In genomic region chr12:131829351-131829794, GRCh38 we compare ENCODE assay signal across 8 cellular contexts. TPM values are rescaled to one million over a fixed set of nuclear protein-coding genes. Genes with fewer than 3 reads are reported as not detected.
A peak's percentile ranks its signal among the peaks of the same experiment; 100 is the strongest.
DNase-seq lines count a peak whose midpoint lies in the region; ATAC-seq, FAIRE-seq and TF ChIP-seq lines count a peak whose summit lies in the region.

No MANE protein-coding gene starts in this region.

- POLR2A ChIA-PET in GM12878 (lab: Charles Lee) (no interaction called here), HepG2 (lab: Yijun Ruan, JAX) (no interaction called here)

- in situ Hi-C loops in ACHN (cut with HindIII; ENCODE audit: low pct_ligation_motif_present, low pct_unique_long_range_greater_than_20kb, low sequenced_read_pairs) (no loop called here), GM12878 (cut with MboI) (loop anchor here (10.0 kb wide), 1 partner anchor 725 kb away; no protein-coding TSS in a partner anchor), HepG2 (cut with HindIII; ENCODE audit: extremely low pct_ligation_motif_present, low pct_unique_long_range_greater_than_20kb) (loop anchor here (25.0 kb wide), 1 partner anchor 717 kb away; no protein-coding TSS in a partner anchor), transverse colon (cut with MboI; ENCODE audit: low pct_ligation_motif_present in 1 of 4, low pct_unique_long_range_greater_than_20kb in 1 of 4, low sequenced_read_pairs in 3 of 4) (no loop called here)

- SMC1A ChIA-PET in GM12878 (lab: Charles Lee; ENCODE audit: uncharacterized antibody, unreplicated experiment), result no interaction called here

- 25% methylated on average over 27 of the region's 28 CpGs for WGBS in GM12878 (ENCODE audit: insufficient coverage, insufficient replicate concordance, low lambda C conversion rate, missing lambda C conversion rate)
- 10% methylated on average over 10 of the region's 28 CpGs for WGBS in HepG2 (ENCODE audit: low lambda C conversion rate)
- 7% methylated on average over 3 of the region's 28 CpGs; no CpG with 5 or more reads in 1 of the 2 donors for WGBS in transverse colon (ENCODE audit: low coverage in 1 of 2), 2 donors

- H3K4me2 ChIP-seq in GM12878 (ENCODE audit: control insufficient read depth, insufficient read depth) (peak overlapping the region; percentile 33; the same call in 1 of the 2 replicates), HepG2 (ENCODE audit: low read depth, low read length) (peak overlapping the region; percentile 84)

- TF ChIP-seq CTCF in HL-60 (IDR thresholded peaks at IDR 0.05; ENCODE audit: insufficient read depth, low read length) (no peak), GM12878 (IDR thresholded peaks at IDR 0.05 in 2 of 3, conservative IDR thresholded peaks at IDR 0.05 in 1 of 3; ENCODE audit: control insufficient read depth in 2 of 3, extremely low read depth in 1 of 3, insufficient read depth in 1 of 3, low read depth in 3 of 3, low read length in 3 of 3) (no peak), HepG2 (CRISPR knock-in tag; IDR thresholded peaks at IDR 0.05) (no peak), transverse colon (IDR thresholded peaks at IDR 0.05) (no peak)

- no peaks in the 10 kb centered on the region for H3K79me2 ChIP-seq in GM12878 (ENCODE audit: control insufficient read depth, insufficient read depth, low read length)
- no peaks in the 10 kb centered on the region for H3K79me2 ChIP-seq in HepG2 (ENCODE audit: insufficient read depth, low read length)

- H3K4me3 ChIP-seq in HL-60 (replicated peaks; ENCODE audit: insufficient read depth, low read length) (peak overlapping the region; percentile 71), GM12878 (no peak overlapping the region; the same call in 1 of the 2 replicates), HepG2 (replicated peaks in 1 of 3; ENCODE audit: insufficient read depth in 1 of 3, low read depth in 2 of 3, low read length in 3 of 3) (peak overlapping the region; percentile 49 to 73 (median 50)), transverse colon (peak overlapping the region in 3 of 4 donors; percentile 28 to 49 (median 41))

- TF ChIP-seq RAD21 in GM12878 (IDR thresholded peaks at IDR 0.05; ENCODE audit: insufficient read depth, low read depth, low read length), result no peak
- TF ChIP-seq RAD21 in HepG2 (CRISPR knock-in tag; IDR thresholded peaks at IDR 0.05), result no peak

- CTCF ChIA-PET in GM12878 (lab: Yijun Ruan, JAX), result no interaction called here
- CTCF ChIA-PET in HepG2 (lab: Yijun Ruan, JAX; ENCODE audit: low intra/inter-chr PET ratio, low total read pairs), result no interaction called here

- H3K9me3 ChIP-seq in GM12878 (replicated peaks; ENCODE audit: control insufficient read depth, insufficient read depth, low read length) (no peaks in the 10 kb centered on the region), HepG2 (ENCODE audit: low read length) (no peaks in the 10 kb centered on the region), transverse colon (no peaks in the 10 kb centered on the region)

- peak; percentile 3; the same call in 1 of the 3 replicates for ATAC-seq in GM12878
- ATAC-seq in HepG2, result peak; percentile 2
- no peak for ATAC-seq in GM21737 (IDR thresholded peaks at IDR 0.05; ENCODE audit: unreplicated experiment)
- ATAC-seq in GM19467 (IDR thresholded peaks at IDR 0.05; ENCODE audit: unreplicated experiment), result no peak
- ATAC-seq in GM21423 (IDR thresholded peaks at IDR 0.05; ENCODE audit: unreplicated experiment), result no peak

- H3K9ac ChIP-seq in GM12878 (ENCODE audit: control insufficient read depth, insufficient read depth, low read length), result no peak overlapping the region
- no peak overlapping the region for H3K9ac ChIP-seq in HepG2 (ENCODE audit: insufficient read depth, low read depth, low read length)

- RAD21 ChIA-PET in GM12878 (lab: Charles Lee; ENCODE audit: unreplicated experiment), result no interaction called here

- H4K20me1 ChIP-seq in GM12878 (ENCODE audit: control insufficient read depth, insufficient read depth), result no peaks in the 10 kb centered on the region
- no peaks in the 10 kb centered on the region for H4K20me1 ChIP-seq in HepG2 (ENCODE audit: insufficient read depth, low read length)

- H3K36me3 ChIP-seq in GM12878 (ENCODE audit: control insufficient read depth in 2 of 2, insufficient read depth in 2 of 2, low read length in 1 of 2) (no peaks in the 10 kb centered on the region), HepG2 (replicated peaks in 1 of 2; ENCODE audit: control insufficient read depth in 1 of 2, insufficient read depth in 2 of 2, low read length in 2 of 2) (no peaks in the 10 kb centered on the region), transverse colon (no peaks in the 10 kb centered on the region)

- TF ChIP-seq POLR2A in GM12878 (IDR thresholded peaks at IDR 0.05; ENCODE audit: low read depth, low read length) (no peak), HepG2 (IDR thresholded peaks at IDR 0.05; ENCODE audit: insufficient read depth in 1 of 2, low read depth in 2 of 2, low read length in 2 of 2) (no peak), transverse colon (IDR thresholded peaks at IDR 0.05) (no peak)

- H3K27me3 ChIP-seq in HL-60 (ENCODE audit: insufficient read depth, poor library complexity, severe bottlenecking) (peaks cover 55% of the 10 kb centered on the region), GM12878 (replicated peaks in 1 of 2; ENCODE audit: control insufficient read depth in 2 of 2, insufficient read depth in 2 of 2, low read length in 1 of 2) (peaks cover 7 to 9% of the 10 kb centered on the region in 2 experiments), HepG2 (ENCODE audit: control insufficient read depth in 1 of 2, insufficient read depth in 2 of 2, low read length in 2 of 2) (peaks cover 9 to 59% of the 10 kb centered on the region in 2 experiments; a peak in 4 of 5 replicates), transverse colon (peaks cover 77% of the 10 kb centered on the region)

- no TSS peak for BruUV-seq in GM12878 (replicated peaks; lab: Mats Ljungman, UMichigan)
- BruUV-seq in HepG2 (replicated peaks; lab: Mats Ljungman, UMichigan), result no TSS peak

- no peak for FAIRE-seq in GM12878 (lab: Jason Lieb, UNC)
- FAIRE-seq in HepG2 (lab: Jason Lieb, UNC), result no peak

- H3K4me1 ChIP-seq in GM12878 (ENCODE audit: control insufficient read depth, insufficient read depth, low read length), result no peaks in the 10 kb centered on the region
- peaks cover 56% of the 10 kb centered on the region for H3K4me1 ChIP-seq in HepG2 (ENCODE audit: insufficient read depth, low read length)
- H3K4me1 ChIP-seq in transverse colon, result peaks cover 11 to 45% (median 35%) of the 10 kb centered on the region in 4 donors

- DNase-seq in ACHN, result peak; percentile 51
- no peak for DNase-seq in HL-60 (ENCODE audit: low read depth in 1 of 2, low spot score in 1 of 2)
- DNase-seq in GM12878 (ENCODE audit: low read depth, low spot score), result no peak
- DNase-seq in HepG2 (ENCODE audit: low spot score), result no peak
- no peak for DNase-seq in transverse colon

- no peak overlapping the region for H3K27ac ChIP-seq in HL-60 (replicated peaks)
- H3K27ac ChIP-seq in GM12878 (ENCODE audit: control insufficient read depth, insufficient read depth), result no peak overlapping the region
- H3K27ac ChIP-seq in HepG2 (ENCODE audit: extremely low read length, insufficient read depth, low read length), result no peak overlapping the region
- peak overlapping the region in 3 of 4 donors; percentile 64 to 74 (median 72) for H3K27ac ChIP-seq in transverse colon

- intact Hi-C loops in GM12878 (cut with micrococcal nuclease; ENCODE audit: unreplicated experiment) (no loop called here), HepG2 (cut with micrococcal nuclease; ENCODE audit: unreplicated experiment) (no loop called here), transverse colon (cut with DNase I; ENCODE audit: low total_unique reads) (no loop called here)

- H2AFZ ChIP-seq in GM12878 (ENCODE audit: control insufficient read depth, low read depth, low read length) (no peak overlapping the region), HepG2 (ENCODE audit: low read length) (no peak overlapping the region)

- TF ChIP-seq EP300 in GM12878 (IDR thresholded peaks at IDR 0.05; ENCODE audit: borderline replicate concordance in 1 of 2, control insufficient read depth in 1 of 2, low read depth in 2 of 2, low read length in 2 of 2) (no peak), HepG2 (IDR thresholded peaks at IDR 0.05; ENCODE audit: low read depth in 2 of 2, low read length in 2 of 2) (no peak), HepG2 (CRISPR knock-in tag; IDR thresholded peaks at IDR 0.05; ENCODE audit: borderline replicate concordance) (no peak), transverse colon (IDR thresholded peaks at IDR 0.05; ENCODE audit: low read depth) (no peak)

RNA-seq across cellular contexts. Expression of gene MMP17, which starts 1.2 kb away (rescaled TPM):
- total RNA-seq in GM12878 (2013; cell fraction: nucleolus; rRNA removed), result 2.1 and 2.5 TPM in 2 replicates
- total RNA-seq in GM12878 (2014; rRNA removed), result 0.28 TPM in 1 of 2 replicates, not detected in the other
- not detected in 2 replicates for total RNA-seq in GM12878 (2014; rRNA removed; fragmentation: Illumina TruSeq; extraction: Trizol)
- 0.43 TPM in 1 of 2 replicates, not detected in the other for total RNA-seq in GM12878 (2021)
- not detected for polyA plus RNA-seq in GM12878 (2011; ENCODE audit: low read depth)
- polyA plus RNA-seq in GM12878 (2011; rRNA removed), result 0.11 TPM in 1 of 2 replicates, not detected in the other
- polyA plus RNA-seq in GM12878 (2011; cell fraction: cytosol; rRNA removed), result 0.25 and 0.31 TPM in 2 replicates
- 0.51 and 0.72 TPM in 2 replicates for polyA plus RNA-seq in GM12878 (2011; cell fraction: nucleus; rRNA removed)
- polyA plus RNA-seq in GM12878 (2012), result 0.11 and 0.56 TPM in 2 replicates
- polyA plus RNA-seq in GM12878 (2014; fragmentation: Illumina TruSeq; extraction: Trizol), result not detected in 2 replicates
- polyA plus RNA-seq in GM12878 (2014; fragmentation: Nextera tagmentation; extraction: Ambion mirVana), result not detected
- 0.23 and 0.84 TPM in 2 replicates for polyA plus RNA-seq in GM12878 (2014; rRNA removed)
- polyA plus RNA-seq in GM12878 (2016; fragmentation: Nextera tagmentation; extraction: Ambion mirVana), result not detected
- not detected in 2 replicates for polyA minus RNA-seq in GM12878 (2011; rRNA and poly(A)+ RNA removed)
- polyA minus RNA-seq in GM12878 (2011; cell fraction: cytosol; rRNA and poly(A)+ RNA removed), result not detected in 2 replicates
- 0.48 TPM in 1 of 2 replicates, not detected in the other for polyA minus RNA-seq in GM12878 (2011; cell fraction: nucleus; rRNA and poly(A)+ RNA removed)
- 0.38 and 0.80 TPM in 2 replicates for total RNA-seq in HepG2 (2016; rRNA removed; fragmentation: Illumina TruSeq; extraction: Trizol)
- 0.79 and 1.1 TPM in 2 replicates for total RNA-seq in HepG2 (2016; cell fraction: cytosol; rRNA removed; fragmentation: Illumina TruSeq; extraction: Trizol; ENCODE audit: low read depth)
- 0.36 and 0.78 TPM in 2 replicates for total RNA-seq in HepG2 (2016; cell fraction: insoluble cytoplasmic fraction; rRNA removed; fragmentation: Illumina TruSeq; extraction: Trizol)
- total RNA-seq in HepG2 (2016; cell fraction: membrane; rRNA removed; fragmentation: Illumina TruSeq; extraction: Trizol), result 1.2 and 1.4 TPM in 2 replicates
- 0.69 and 0.75 TPM in 2 replicates for total RNA-seq in HepG2 (2016; cell fraction: nucleus; rRNA removed; fragmentation: Illumina TruSeq; extraction: Trizol)
- polyA plus RNA-seq in HepG2 (2011; rRNA removed), result 0.55 and 2.0 TPM in 2 replicates
- 0.69 and 1.1 TPM in 2 replicates for polyA plus RNA-seq in HepG2 (2011; cell fraction: cytosol; rRNA removed)
- 3.2 and 5.2 TPM in 2 replicates for polyA plus RNA-seq in HepG2 (2011; cell fraction: nucleus; rRNA removed)
- 0.24 and 0.57 TPM in 2 replicates for polyA plus RNA-seq in HepG2 (2012)
- 0.80 and 1.2 TPM in 2 replicates for polyA plus RNA-seq in HepG2 (2016; cell fraction: cytosol; fragmentation: Illumina TruSeq; extraction: Trizol; ENCODE audit: low read depth)
- polyA plus RNA-seq in HepG2 (2016; cell fraction: insoluble cytoplasmic fraction; fragmentation: Illumina TruSeq; extraction: Trizol; ENCODE audit: low read depth), result 0.53 and 1.4 TPM in 2 replicates
- 1.5 and 2.6 TPM in 2 replicates for polyA plus RNA-seq in HepG2 (2016; cell fraction: membrane; fragmentation: Illumina TruSeq; extraction: Trizol; ENCODE audit: low read depth)
- 2.1 and 2.8 TPM in 2 replicates for polyA plus RNA-seq in HepG2 (2016; cell fraction: nucleus; fragmentation: Illumina TruSeq; extraction: Trizol; ENCODE audit: insufficient read depth, low read depth)
- polyA minus RNA-seq in HepG2 (2011; rRNA and poly(A)+ RNA removed; ENCODE audit: low replicate concordance), result 0.70 and 1.1 TPM in 2 replicates
- polyA minus RNA-seq in HepG2 (2011; cell fraction: cytosol; rRNA and poly(A)+ RNA removed), result 1.5 TPM in 1 of 2 replicates, not detected in the other
- 1.4 and 2.6 TPM in 2 replicates for polyA minus RNA-seq in HepG2 (2011; cell fraction: nucleus; rRNA and poly(A)+ RNA removed)
- 10 to 100 TPM in 2 of 4 donors, 1 to 10 TPM in 2; 2.6 to 23.6 (median 12.4) TPM for total RNA-seq in transverse colon

Comparison
In these comparisons a context has a peak if more than half of its experiments do, and no peak if none do; other contexts are left out.
1. H3K27ac ChIP-seq: peak in transverse colon (3 of 4); none in HL-60 (single experiment), GM12878 (single experiment) and HepG2 (single experiment).
2. ATAC-seq: peak in GM12878 (single experiment) and HepG2 (single experiment); none in GM21737 (single experiment), GM19467 (single experiment) and GM21423 (single experiment).
3. in situ Hi-C loops: an anchor here in GM12878 (10.0 kb wide) and HepG2 (25.0 kb wide); none called in ACHN and transverse colon.